ENCODE assay signal across 1 cellular context in the genomic region with DNA sequence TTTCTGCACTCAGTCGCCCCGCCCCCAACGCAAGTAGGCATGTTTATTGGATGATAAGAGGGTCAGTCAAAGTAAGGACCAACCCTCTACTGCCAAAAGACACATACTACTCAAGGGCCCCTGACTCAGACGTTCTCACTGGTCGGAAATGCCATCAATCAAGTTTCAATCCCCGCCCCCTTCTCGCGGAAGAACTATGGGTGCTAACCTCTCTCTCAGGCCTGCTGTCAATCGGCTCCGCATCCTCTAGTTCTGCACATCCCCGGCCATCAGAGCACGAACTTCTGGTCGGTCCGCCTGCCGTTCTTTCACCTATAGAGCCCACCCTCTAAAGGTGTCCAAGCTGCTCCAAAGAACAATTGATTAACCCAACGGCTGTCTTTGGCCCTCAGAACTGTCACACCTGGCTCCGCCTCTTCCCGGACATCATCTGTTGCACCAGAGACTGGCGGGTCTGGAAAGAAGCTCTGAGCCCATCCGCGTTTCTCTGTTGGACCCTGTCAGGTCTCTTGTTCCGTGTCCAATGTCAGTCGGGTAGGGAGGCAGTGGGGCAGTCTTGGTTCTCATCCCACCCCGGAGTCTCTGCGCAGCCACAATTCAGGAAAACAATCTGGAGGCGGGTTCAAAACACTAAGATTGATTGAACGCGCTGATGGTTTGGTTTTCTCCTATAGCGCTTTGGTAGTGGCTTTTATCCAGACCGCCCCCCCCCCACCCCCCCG.
TF ChIP-seq lines count a peak whose summit lies in the region.

No MANE protein-coding gene starts in this region.

TF ChIP-seq in K562, 482 proteins besides CTCF, POLR2A, EP300 and RAD21 (continued from another document and continues in another):
- TF ChIP-seq, protein P1, sequence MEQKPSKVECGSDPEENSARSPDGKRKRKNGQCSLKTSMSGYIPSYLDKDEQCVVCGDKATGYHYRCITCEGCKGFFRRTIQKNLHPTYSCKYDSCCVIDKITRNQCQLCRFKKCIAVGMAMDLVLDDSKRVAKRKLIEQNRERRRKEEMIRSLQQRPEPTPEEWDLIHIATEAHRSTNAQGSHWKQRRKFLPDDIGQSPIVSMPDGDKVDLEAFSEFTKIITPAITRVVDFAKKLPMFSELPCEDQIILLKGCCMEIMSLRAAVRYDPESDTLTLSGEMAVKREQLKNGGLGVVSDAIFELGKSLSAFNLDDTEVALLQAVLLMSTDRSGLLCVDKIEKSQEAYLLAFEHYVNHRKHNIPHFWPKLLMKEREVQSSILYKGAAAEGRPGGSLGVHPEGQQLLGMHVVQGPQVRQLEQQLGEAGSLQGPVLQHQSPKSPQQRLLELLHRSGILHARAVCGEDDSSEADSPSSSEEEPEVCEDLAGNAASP (IDR thresholded peaks at IDR 0.05) = no peak
- no peak for TF ChIP-seq ZSCAN32 (CRISPR knock-in tag; IDR thresholded peaks at IDR 0.05)
- TF ChIP-seq NFXL1 (CRISPR knock-in tag; IDR thresholded peaks at IDR 0.05) = no peak
- TF ChIP-seq RBM25 (IDR thresholded peaks at IDR 0.05; ENCODE audit: low read depth, low read length, severe bottlenecking) = peak; percentile 98
- no peak for TF ChIP-seq SRSF7 (optimal IDR thresholded peaks at IDR 0.05; ENCODE audit: low read depth, low read length)
- peak; percentile 86 for TF ChIP-seq CHD2 (IDR thresholded peaks at IDR 0.05; ENCODE audit: low read depth, low read length)
- no peak for TF ChIP-seq ZNF175 (CRISPR knock-in tag; IDR thresholded peaks at IDR 0.05; ENCODE audit: low read depth)
- no peak for TF ChIP-seq ZBTB7A (IDR thresholded peaks at IDR 0.05; ENCODE audit: borderline replicate concordance, control insufficient read depth, low read depth, low read length)
- no peak for TF ChIP-seq ZNF274 (IDR thresholded peaks at IDR 0.05; ENCODE audit: borderline replicate concordance, low read depth, low read length)
- no peak for TF ChIP-seq GTF2A2 (tag; IDR thresholded peaks at IDR 0.05)
- TF ChIP-seq MTA3 (IDR thresholded peaks at IDR 0.05; ENCODE audit: borderline replicate concordance) = peak; percentile 43; the same call in 1 of the 2 replicates
- TF ChIP-seq KDM2B (CRISPR knock-in tag; IDR thresholded peaks at IDR 0.05) = no peak
- no peak for TF ChIP-seq KLF13 (tag; IDR thresholded peaks at IDR 0.05; ENCODE audit: borderline replicate concordance, low read depth)
- no peak for TF ChIP-seq MCM5 (IDR thresholded peaks at IDR 0.05; ENCODE audit: low read depth)
- TF ChIP-seq, protein P2, sequence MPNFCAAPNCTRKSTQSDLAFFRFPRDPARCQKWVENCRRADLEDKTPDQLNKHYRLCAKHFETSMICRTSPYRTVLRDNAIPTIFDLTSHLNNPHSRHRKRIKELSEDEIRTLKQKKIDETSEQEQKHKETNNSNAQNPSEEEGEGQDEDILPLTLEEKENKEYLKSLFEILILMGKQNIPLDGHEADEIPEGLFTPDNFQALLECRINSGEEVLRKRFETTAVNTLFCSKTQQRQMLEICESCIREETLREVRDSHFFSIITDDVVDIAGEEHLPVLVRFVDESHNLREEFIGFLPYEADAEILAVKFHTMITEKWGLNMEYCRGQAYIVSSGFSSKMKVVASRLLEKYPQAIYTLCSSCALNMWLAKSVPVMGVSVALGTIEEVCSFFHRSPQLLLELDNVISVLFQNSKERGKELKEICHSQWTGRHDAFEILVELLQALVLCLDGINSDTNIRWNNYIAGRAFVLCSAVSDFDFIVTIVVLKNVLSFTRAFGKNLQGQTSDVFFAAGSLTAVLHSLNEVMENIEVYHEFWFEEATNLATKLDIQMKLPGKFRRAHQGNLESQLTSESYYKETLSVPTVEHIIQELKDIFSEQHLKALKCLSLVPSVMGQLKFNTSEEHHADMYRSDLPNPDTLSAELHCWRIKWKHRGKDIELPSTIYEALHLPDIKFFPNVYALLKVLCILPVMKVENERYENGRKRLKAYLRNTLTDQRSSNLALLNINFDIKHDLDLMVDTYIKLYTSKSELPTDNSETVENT (CRISPR knock-in tag; IDR thresholded peaks at IDR 0.05) = no peak
- TF ChIP-seq PHF20 (IDR thresholded peaks at IDR 0.05; ENCODE audit: partially characterized antibody) = peak; percentile 70
- no peak for TF ChIP-seq HNRNPLL (IDR thresholded peaks at IDR 0.05; ENCODE audit: low read depth, low read length, poor library complexity, severe bottlenecking)
- TF ChIP-seq NCOA1 (IDR thresholded peaks at IDR 0.05; ENCODE audit: low read depth) = no peak
- TF ChIP-seq YBX1 (IDR thresholded peaks at IDR 0.05) = no peak
- TF ChIP-seq ZNF263 (CRISPR knock-in tag; IDR thresholded peaks at IDR 0.05; ENCODE audit: borderline replicate concordance) = no peak
- TF ChIP-seq, protein P3, sequence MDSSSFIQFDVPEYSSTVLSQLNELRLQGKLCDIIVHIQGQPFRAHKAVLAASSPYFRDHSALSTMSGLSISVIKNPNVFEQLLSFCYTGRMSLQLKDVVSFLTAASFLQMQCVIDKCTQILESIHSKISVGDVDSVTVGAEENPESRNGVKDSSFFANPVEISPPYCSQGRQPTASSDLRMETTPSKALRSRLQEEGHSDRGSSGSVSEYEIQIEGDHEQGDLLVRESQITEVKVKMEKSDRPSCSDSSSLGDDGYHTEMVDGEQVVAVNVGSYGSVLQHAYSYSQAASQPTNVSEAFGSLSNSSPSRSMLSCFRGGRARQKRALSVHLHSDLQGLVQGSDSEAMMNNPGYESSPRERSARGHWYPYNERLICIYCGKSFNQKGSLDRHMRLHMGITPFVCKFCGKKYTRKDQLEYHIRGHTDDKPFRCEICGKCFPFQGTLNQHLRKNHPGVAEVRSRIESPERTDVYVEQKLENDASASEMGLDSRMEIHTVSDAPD (CRISPR knock-in tag; IDR thresholded peaks at IDR 0.05) = no peak
- TF ChIP-seq KLF10 (CRISPR knock-in tag; IDR thresholded peaks at IDR 0.05) = no peak
- no peak for TF ChIP-seq ZNF253 (CRISPR knock-in tag; conservative IDR thresholded peaks at IDR 0.05)
- TF ChIP-seq POLR2H (tag; IDR thresholded peaks at IDR 0.05; ENCODE audit: low read depth) = peak; percentile 70
- TF ChIP-seq, protein P4, sequence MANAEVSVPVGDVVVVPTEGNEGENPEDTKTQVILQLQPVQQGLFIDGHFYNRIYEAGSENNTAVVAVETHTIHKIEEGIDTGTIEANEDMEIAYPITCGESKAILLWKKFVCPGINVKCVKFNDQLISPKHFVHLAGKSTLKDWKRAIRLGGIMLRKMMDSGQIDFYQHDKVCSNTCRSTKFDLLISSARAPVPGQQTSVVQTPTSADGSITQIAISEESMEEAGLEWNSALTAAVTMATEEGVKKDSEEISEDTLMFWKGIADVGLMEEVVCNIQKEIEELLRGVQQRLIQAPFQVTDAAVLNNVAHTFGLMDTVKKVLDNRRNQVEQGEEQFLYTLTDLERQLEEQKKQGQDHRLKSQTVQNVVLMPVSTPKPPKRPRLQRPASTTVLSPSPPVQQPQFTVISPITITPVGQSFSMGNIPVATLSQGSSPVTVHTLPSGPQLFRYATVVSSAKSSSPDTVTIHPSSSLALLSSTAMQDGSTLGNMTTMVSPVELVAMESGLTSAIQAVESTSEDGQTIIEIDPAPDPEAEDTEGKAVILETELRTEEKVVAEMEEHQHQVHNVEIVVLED (CRISPR knock-in tag; IDR thresholded peaks at IDR 0.05) = no peak
- TF ChIP-seq, protein P5, sequence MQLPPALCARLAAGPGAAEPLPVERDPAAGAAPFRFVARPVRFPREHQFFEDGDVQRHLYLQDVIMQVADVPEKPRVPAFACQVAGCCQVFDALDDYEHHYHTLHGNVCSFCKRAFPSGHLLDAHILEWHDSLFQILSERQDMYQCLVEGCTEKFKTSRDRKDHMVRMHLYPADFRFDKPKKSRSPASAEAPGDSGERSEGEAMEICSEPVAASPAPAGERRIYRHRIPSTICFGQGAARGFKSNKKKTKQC (CRISPR knock-in tag; IDR thresholded peaks at IDR 0.05) = 0 out of 2 replicates have a peak, but pooled peaks have one; percentile 35
- TF ChIP-seq, protein P6, sequence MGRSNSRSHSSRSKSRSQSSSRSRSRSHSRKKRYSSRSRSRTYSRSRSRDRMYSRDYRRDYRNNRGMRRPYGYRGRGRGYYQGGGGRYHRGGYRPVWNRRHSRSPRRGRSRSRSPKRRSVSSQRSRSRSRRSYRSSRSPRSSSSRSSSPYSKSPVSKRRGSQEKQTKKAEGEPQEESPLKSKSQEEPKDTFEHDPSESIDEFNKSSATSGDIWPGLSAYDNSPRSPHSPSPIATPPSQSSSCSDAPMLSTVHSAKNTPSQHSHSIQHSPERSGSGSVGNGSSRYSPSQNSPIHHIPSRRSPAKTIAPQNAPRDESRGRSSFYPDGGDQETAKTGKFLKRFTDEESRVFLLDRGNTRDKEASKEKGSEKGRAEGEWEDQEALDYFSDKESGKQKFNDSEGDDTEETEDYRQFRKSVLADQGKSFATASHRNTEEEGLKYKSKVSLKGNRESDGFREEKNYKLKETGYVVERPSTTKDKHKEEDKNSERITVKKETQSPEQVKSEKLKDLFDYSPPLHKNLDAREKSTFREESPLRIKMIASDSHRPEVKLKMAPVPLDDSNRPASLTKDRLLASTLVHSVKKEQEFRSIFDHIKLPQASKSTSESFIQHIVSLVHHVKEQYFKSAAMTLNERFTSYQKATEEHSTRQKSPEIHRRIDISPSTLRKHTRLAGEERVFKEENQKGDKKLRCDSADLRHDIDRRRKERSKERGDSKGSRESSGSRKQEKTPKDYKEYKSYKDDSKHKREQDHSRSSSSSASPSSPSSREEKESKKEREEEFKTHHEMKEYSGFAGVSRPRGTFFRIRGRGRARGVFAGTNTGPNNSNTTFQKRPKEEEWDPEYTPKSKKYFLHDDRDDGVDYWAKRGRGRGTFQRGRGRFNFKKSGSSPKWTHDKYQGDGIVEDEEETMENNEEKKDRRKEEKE (IDR thresholded peaks at IDR 0.05; ENCODE audit: borderline replicate concordance in 1 of 2, control insufficient read depth in 1 of 2, low read depth in 2 of 2, low read length in 1 of 2) = no peak
- TF ChIP-seq ELF4 (CRISPR knock-in tag; IDR thresholded peaks at IDR 0.05) = no peak
- TF ChIP-seq ZNF696 (CRISPR knock-in tag; conservative IDR thresholded peaks at IDR 0.05) = no peak
- no peak for TF ChIP-seq NFIX (CRISPR knock-in tag; IDR thresholded peaks at IDR 0.05; ENCODE audit: low read depth)
- no peak for TF ChIP-seq ZNF224 (CRISPR knock-in tag; IDR thresholded peaks at IDR 0.05)
- no peak for TF ChIP-seq RBM15 (IDR thresholded peaks at IDR 0.05; ENCODE audit: insufficient read depth, low read length)
- no peak for TF ChIP-seq ZBTB17 (CRISPR knock-in tag; IDR thresholded peaks at IDR 0.05)
- peak; percentile 58; the same call in 1 of the 2 replicates for TF ChIP-seq EP400 (IDR thresholded peaks at IDR 0.05)
- TF ChIP-seq IRF2 (CRISPR knock-in tag; IDR thresholded peaks at IDR 0.05) = no peak
- TF ChIP-seq, protein P7, sequence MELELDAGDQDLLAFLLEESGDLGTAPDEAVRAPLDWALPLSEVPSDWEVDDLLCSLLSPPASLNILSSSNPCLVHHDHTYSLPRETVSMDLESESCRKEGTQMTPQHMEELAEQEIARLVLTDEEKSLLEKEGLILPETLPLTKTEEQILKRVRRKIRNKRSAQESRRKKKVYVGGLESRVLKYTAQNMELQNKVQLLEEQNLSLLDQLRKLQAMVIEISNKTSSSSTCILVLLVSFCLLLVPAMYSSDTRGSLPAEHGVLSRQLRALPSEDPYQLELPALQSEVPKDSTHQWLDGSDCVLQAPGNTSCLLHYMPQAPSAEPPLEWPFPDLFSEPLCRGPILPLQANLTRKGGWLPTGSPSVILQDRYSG (tag; conservative IDR thresholded peaks at IDR 0.05; ENCODE audit: low read depth) = no peak
- TF ChIP-seq, protein P8, sequence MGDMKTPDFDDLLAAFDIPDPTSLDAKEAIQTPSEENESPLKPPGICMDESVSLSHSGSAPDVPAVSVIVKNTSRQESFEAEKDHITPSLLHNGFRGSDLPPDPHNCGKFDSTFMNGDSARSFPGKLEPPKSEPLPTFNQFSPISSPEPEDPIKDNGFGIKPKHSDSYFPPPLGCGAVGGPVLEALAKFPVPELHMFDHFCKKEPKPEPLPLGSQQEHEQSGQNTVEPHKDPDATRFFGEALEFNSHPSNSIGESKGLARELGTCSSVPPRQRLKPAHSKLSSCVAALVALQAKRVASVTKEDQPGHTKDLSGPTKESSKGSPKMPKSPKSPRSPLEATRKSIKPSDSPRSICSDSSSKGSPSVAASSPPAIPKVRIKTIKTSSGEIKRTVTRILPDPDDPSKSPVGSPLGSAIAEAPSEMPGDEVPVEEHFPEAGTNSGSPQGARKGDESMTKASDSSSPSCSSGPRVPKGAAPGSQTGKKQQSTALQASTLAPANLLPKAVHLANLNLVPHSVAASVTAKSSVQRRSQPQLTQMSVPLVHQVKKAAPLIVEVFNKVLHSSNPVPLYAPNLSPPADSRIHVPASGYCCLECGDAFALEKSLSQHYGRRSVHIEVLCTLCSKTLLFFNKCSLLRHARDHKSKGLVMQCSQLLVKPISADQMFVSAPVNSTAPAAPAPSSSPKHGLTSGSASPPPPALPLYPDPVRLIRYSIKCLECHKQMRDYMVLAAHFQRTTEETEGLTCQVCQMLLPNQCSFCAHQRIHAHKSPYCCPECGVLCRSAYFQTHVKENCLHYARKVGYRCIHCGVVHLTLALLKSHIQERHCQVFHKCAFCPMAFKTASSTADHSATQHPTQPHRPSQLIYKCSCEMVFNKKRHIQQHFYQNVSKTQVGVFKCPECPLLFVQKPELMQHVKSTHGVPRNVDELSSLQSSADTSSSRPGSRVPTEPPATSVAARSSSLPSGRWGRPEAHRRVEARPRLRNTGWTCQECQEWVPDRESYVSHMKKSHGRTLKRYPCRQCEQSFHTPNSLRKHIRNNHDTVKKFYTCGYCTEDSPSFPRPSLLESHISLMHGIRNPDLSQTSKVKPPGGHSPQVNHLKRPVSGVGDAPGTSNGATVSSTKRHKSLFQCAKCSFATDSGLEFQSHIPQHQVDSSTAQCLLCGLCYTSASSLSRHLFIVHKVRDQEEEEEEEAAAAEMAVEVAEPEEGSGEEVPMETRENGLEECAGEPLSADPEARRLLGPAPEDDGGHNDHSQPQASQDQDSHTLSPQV (IDR thresholded peaks at IDR 0.05) = no peak
- TF ChIP-seq LCOR (CRISPR knock-in tag; IDR thresholded peaks at IDR 0.05) = 0 out of 2 replicates have a peak, but pooled peaks have one; percentile 40
- peak; percentile 26; the same call in 1 of the 2 replicates for TF ChIP-seq CEBPG (CRISPR knock-in tag; IDR thresholded peaks at IDR 0.05)
- no peak for TF ChIP-seq CEBPG (tag; conservative IDR thresholded peaks at IDR 0.05 in 1 of 2, IDR thresholded peaks at IDR 0.05 in 1 of 2)
- TF ChIP-seq, protein P9, sequence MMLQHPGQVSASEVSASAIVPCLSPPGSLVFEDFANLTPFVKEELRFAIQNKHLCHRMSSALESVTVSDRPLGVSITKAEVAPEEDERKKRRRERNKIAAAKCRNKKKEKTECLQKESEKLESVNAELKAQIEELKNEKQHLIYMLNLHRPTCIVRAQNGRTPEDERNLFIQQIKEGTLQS (IDR thresholded peaks at IDR 0.05) = no peak
- TF ChIP-seq, protein P9 (CRISPR knock-in tag; conservative IDR thresholded peaks at IDR 0.05) = no peak
